Comparison of ENCODE assay signal across 28 cellular contexts in genomic region chr2:71393216-71393615, GRCh38.
"Had no signal": no experiment of that assay in that cellular context is flagged by ENCODE, and none has a peak within 500 bp of the region (broad histone marks: within the 10 kb centered on the region; RNA-seq: fewer than 3 reads in every experiment).

No MANE protein-coding gene starts in this region.

- H3K4me1 ChIP-seq: neural progenitor cell, parathyroid adenoma, psoas muscle, thyroid gland, upper lobe of right lung, uterus had no signal

- DNase-seq: naive thymus-derived CD4-positive, alpha-beta T cell; natural killer cell; occipital lobe; ovary; posterior cingulate gyrus; psoas muscle; right cardiac atrium; small intestine; stimulated activated CD4-positive, alpha-beta T cell treated with anti-CD3 and anti-CD28 coated beads, Interleukin-15, amount 100 ng/mL, for 24 hours; stimulated activated CD4-positive, alpha-beta T cell treated with anti-CD3 and anti-CD28 coated beads, Interleukin-2, amount 100 ng/mL, for 24 hours; stimulated activated CD4-positive, alpha-beta T cell treated with anti-CD3 and anti-CD28 coated beads, Interleukin-2, amount 100 ng/mL, for 48 hours; stimulated activated CD4-positive, alpha-beta T cell treated with anti-CD3 and anti-CD28 coated beads, Interleukin-4, amount 100 ng/mL, for 24 hours; stimulated activated naive B cell treated with anti-CD40 and anti-IgM and Interleukin-4, amounts not matched to agents 10 μg/mL and 1 μg/mL and 100 μg/mL, for 72 hours; stimulated activated naive CD4-positive, alpha-beta T cell treated with Interleukin-2 at 50 U/mL for 16 hours; stomach; thyroid gland; upper lobe of right lung; uterus had no signal

- H3K27ac Mint-ChIP-seq: natural killer cell; nephron; neural progenitor cell; progenitor cell of endocrine pancreas; stimulated activated effector memory CD8-positive, alpha-beta T cell treated with anti-CD3 and anti-CD28 coated beads, Interleukin-12 subunit alpha, Interleukin-12 subunit beta, amount 100 ng/mL, for 72 hours; stimulated activated naive B cell treated with anti-CD40 and anti-IgM and Interleukin-4, amounts not matched to agents 10 μg/mL and 1 μg/mL and 100 μg/mL, for 72 hours; stimulated activated naive CD8-positive, alpha-beta T cell treated with anti-CD3 and anti-CD28 coated beads, Interleukin-15, Interleukin-2, amounts not matched to agents 100 ng/mL and 50 ng/mL, for 24 hours had no signal

- H3K27ac ChIP-seq: neural progenitor cell, ovary, parathyroid adenoma, psoas muscle, stomach, thoracic aorta, thyroid gland, tibial nerve, upper lobe of right lung, uterus had no signal

- ATAC-seq: naive thymus-derived CD4-positive, alpha-beta T cell; natural killer cell; psoas muscle; right cardiac atrium; sciatic nerve; stimulated activated effector memory CD8-positive, alpha-beta T cell treated with anti-CD3 and anti-CD28 coated beads, Interleukin-12 subunit alpha, Interleukin-12 subunit beta, amount 100 ng/mL, for 72 hours; stimulated activated naive B cell treated with anti-CD40 and anti-IgM and Interleukin-4, amounts not matched to agents 10 μg/mL and 1 μg/mL and 100 μg/mL, for 72 hours; upper lobe of right lung had no signal

- H3K4me3 Mint-ChIP-seq: naive thymus-derived CD4-positive, alpha-beta T cell; natural killer cell; nephron; neural progenitor cell; stimulated activated effector memory CD8-positive, alpha-beta T cell treated with anti-CD3 and anti-CD28 coated beads, Interleukin-12 subunit alpha, Interleukin-12 subunit beta, amount 100 ng/mL, for 72 hours; stimulated activated naive B cell treated with anti-CD40 and anti-IgM and Interleukin-4, amounts not matched to agents 10 μg/mL and 1 μg/mL and 100 μg/mL, for 72 hours; stimulated activated naive CD8-positive, alpha-beta T cell treated with anti-CD3 and anti-CD28 coated beads, Interleukin-15, Interleukin-2, amounts not matched to agents 100 ng/mL and 50 ng/mL, for 24 hours; type B pancreatic cell had no signal

- H3K4me2 ChIP-seq: neural progenitor cell had no signal

- H3K9ac ChIP-seq: neural progenitor cell, parathyroid adenoma had no signal

- H3K9me3 ChIP-seq: ovary, psoas muscle, stomach, thoracic aorta, thyroid gland, tibial nerve, upper lobe of right lung, uterus had no signal

- H3K9me3 Mint-ChIP-seq: natural killer cell; neural progenitor cell; stimulated activated effector memory CD8-positive, alpha-beta T cell treated with anti-CD3 and anti-CD28 coated beads, Interleukin-12 subunit alpha, Interleukin-12 subunit beta, amount 100 ng/mL, for 72 hours; stimulated activated naive CD8-positive, alpha-beta T cell treated with anti-CD3 and anti-CD28 coated beads, Interleukin-15, Interleukin-2, amounts not matched to agents 100 ng/mL and 50 ng/mL, for 24 hours; type B pancreatic cell had no signal

- H3K4me1 Mint-ChIP-seq: natural killer cell; nephron; neural progenitor cell; stimulated activated effector memory CD8-positive, alpha-beta T cell treated with anti-CD3 and anti-CD28 coated beads, Interleukin-12 subunit alpha, Interleukin-12 subunit beta, amount 100 ng/mL, for 72 hours; stimulated activated naive B cell treated with anti-CD40 and anti-IgM and Interleukin-4, amounts not matched to agents 10 μg/mL and 1 μg/mL and 100 μg/mL, for 72 hours had no signal

- H3K27me3 ChIP-seq: neural progenitor cell, ovary, stomach, thyroid gland, tibial nerve, upper lobe of right lung, uterus had no signal

- H3K4me3 ChIP-seq: neural progenitor cell, ovary, psoas muscle, stomach, thoracic aorta, thyroid gland, tibial nerve, upper lobe of right lung, uterus had no signal

- H3K27me3 Mint-ChIP-seq: naive thymus-derived CD4-positive, alpha-beta T cell; progenitor cell of endocrine pancreas; stimulated activated naive B cell treated with anti-CD40 and anti-IgM and Interleukin-4, amounts not matched to agents 10 μg/mL and 1 μg/mL and 100 μg/mL, for 72 hours; stimulated activated naive CD8-positive, alpha-beta T cell treated with anti-CD3 and anti-CD28 coated beads, Interleukin-15, Interleukin-2, amounts not matched to agents 100 ng/mL and 50 ng/mL, for 24 hours; type B pancreatic cell had no signal

- H3K36me3 ChIP-seq: ovary, uterus had no signal

- H2AFZ ChIP-seq: neural progenitor cell, parathyroid adenoma had no signal
